In genomic region chr3:72397586-72397985, GRCh38 we compare ENCODE assay signal across 1 cellular context.
TF ChIP-seq lines count a peak whose summit lies in the region.

No MANE protein-coding gene starts in this region.

TF ChIP-seq in GM23338, 12 proteins besides CTCF, POLR2A, EP300 and RAD21 (continued from another document):
- TF ChIP-seq REST (IDR thresholded peaks at IDR 0.05; ENCODE audit: unreplicated experiment) = peak; percentile 82
TF ChIP-seq in GM23338: peak in this region for 1.
